ENCODE assay signal across 8 cellular contexts in the genomic region with DNA sequence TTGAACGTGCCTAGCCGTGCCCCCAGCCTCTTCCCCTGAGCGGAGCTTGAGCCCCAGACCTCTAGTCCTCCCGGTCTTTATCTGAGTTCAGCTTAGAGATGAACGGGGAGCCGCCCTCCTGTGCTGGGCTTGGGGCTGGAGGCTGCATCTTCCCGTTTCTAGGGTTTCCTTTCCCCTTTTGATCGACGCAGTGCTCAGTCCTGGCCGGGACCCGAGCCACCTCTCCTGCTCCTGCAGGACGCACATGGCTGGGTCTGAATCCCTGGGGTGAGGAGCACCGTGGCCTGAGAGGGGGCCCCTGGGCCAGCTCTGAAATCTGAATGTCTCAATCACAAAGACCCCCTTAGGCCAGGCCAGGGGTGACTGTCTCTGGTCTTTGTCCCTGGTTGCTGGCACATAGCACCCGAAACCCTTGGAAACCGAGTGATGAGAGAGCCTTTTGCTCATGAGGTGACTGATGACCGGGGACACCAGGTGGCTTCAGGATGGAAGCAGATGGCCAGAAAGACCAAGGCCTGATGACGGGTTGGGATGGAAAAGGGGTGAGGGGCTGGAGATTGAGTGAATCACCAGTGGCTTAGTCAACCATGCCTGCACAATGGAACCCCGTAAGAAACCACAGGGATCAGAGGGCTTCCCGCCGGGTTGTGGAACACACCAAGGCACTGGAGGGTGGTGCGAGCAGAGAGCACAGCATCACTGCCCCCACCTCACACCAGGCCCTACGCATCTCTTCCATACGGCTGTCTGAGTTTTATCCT. TPM values are rescaled to one million over a fixed set of nuclear protein-coding genes. Genes with fewer than 3 reads are reported as not detected.
DNase-seq lines count a peak whose midpoint lies in the region; ATAC-seq and TF ChIP-seq lines count a peak whose summit lies in the region.

No MANE protein-coding gene starts in this region.

- H3K9me3 ChIP-seq in A673 (ENCODE audit: low read depth, low read length, poor library complexity, severe bottlenecking) (no peaks in the 10 kb centered on the region), esophagus (ENCODE audit: control insufficient read depth in 2 of 2, insufficient read depth in 1 of 2, low read depth in 1 of 2, low read length in 1 of 2) (no peaks in the 10 kb centered on the region), muscle layer of duodenum (ENCODE audit: control insufficient read depth in 1 of 2, low read length in 2 of 2) (no peaks in the 10 kb centered on the region)

- no peaks in the 10 kb centered on the region for H3K36me3 ChIP-seq in A673 (ENCODE audit: insufficient read depth, low read length, poor library complexity, severe bottlenecking)
- no peaks in the 10 kb centered on the region for H3K36me3 ChIP-seq in esophagus (ENCODE audit: control insufficient read depth in 2 of 2, insufficient read depth in 2 of 2, low read length in 1 of 2)
- no peaks in the 10 kb centered on the region for H3K36me3 ChIP-seq in muscle layer of duodenum (ENCODE audit: control insufficient read depth in 1 of 2, insufficient read depth in 2 of 2, low read length in 2 of 2)

- POLR2A ChIA-PET in A673 (lab: Charles Lee; ENCODE audit: low non-redundant PET) = interaction anchor here (0.6 kb wide), 1 partner anchor 177 kb away, joined by 3 read pairs; no protein-coding TSS in a partner anchor

- 34 to 37% methylated on average over 23 of the region's 23 CpGs for WGBS in esophagus, 2 donors

- TSS peak; percentile 68 for BruUV-seq in A673 (replicated peaks; lab: Mats Ljungman, UMichigan)

- peak; percentile 27 for DNase-seq in A673 (ENCODE audit: low spot score)
- peak; percentile 20 for DNase-seq in KG1 (lab: John Stamatoyannopoulos, UW)
- no peak for DNase-seq in NCI-H226

- H3K27ac ChIP-seq in A673 (ENCODE audit: low read depth, low read length, poor library complexity, severe bottlenecking) (peak overlapping the region; percentile 80), VCaP (peak overlapping the region; percentile 92), esophagus (ENCODE audit: low read depth in 2 of 2, low read length in 1 of 2) (peak overlapping the region in 1 of 2 donors; percentile 83), muscle layer of duodenum (ENCODE audit: low read length) (peak overlapping the region; percentile 45)

- H3K4me3 ChIP-seq in A673 (ENCODE audit: low read depth, low read length, poor library complexity, severe bottlenecking) (peak overlapping the region; percentile 84), esophagus (ENCODE audit: low read depth in 1 of 2, low read length in 2 of 2) (peak overlapping the region; percentile 76 to 86), muscle layer of duodenum (ENCODE audit: low read depth in 1 of 2, low read length in 2 of 2) (peak overlapping the region; percentile 79 to 80)

- H3K4me1 ChIP-seq in A673 (ENCODE audit: insufficient read depth, low read length, poor library complexity, severe bottlenecking) (peaks cover 10% of the 10 kb centered on the region), esophagus (ENCODE audit: control insufficient read depth in 2 of 2, insufficient read depth in 2 of 2, low read length in 1 of 2) (peaks cover 7 to 21% of the 10 kb centered on the region in 2 donors), muscle layer of duodenum (ENCODE audit: control insufficient read depth in 1 of 2, insufficient read depth in 2 of 2, low read length in 2 of 2) (peaks cover 0 to 12% of the 10 kb centered on the region in 2 donors)

- TF ChIP-seq CTCF in A673 (conservative IDR thresholded peaks at IDR 0.05; ENCODE audit: low read depth, low read length) (no peak), VCaP (conservative IDR thresholded peaks at IDR 0.05) (no peak)

- no peaks in the 10 kb centered on the region for H3K27me3 ChIP-seq in A673 (replicated peaks; ENCODE audit: insufficient read depth, low read depth, low read length, poor library complexity)
- H3K27me3 ChIP-seq in esophagus (ENCODE audit: control insufficient read depth in 1 of 2, insufficient read depth in 2 of 2, low read length in 2 of 2) = no peaks in the 10 kb centered on the region
- no peaks in the 10 kb centered on the region for H3K27me3 ChIP-seq in muscle layer of duodenum (ENCODE audit: low read depth, low read length)

- intact Hi-C loops in A673 (cut with micrococcal nuclease; ENCODE audit: unreplicated experiment) = no loop called here

- CTCF ChIA-PET in A673 (lab: Charles Lee) = interaction anchor here (0.6 to 1.0 kb wide), 12 partner anchors 8 to 70 kb away, joined by 3 to 5 read pairs (median 3); partner anchors contain the start of gene EIF4A3

- peak; percentile 16 for ATAC-seq in GM18907 (IDR thresholded peaks at IDR 0.05; ENCODE audit: unreplicated experiment)
- no peak for ATAC-seq in HG03095 (IDR thresholded peaks at IDR 0.05; ENCODE audit: unreplicated experiment)

RNA-seq across cellular contexts. Expression of gene GAA, which starts 0.7 kb away (rescaled TPM):
- 7.5 and 12.7 TPM in 2 replicates for total RNA-seq in A673 (2021)
- 10 to 100 TPM; 10.1 to 14.3 TPM for polyA plus RNA-seq in esophagus

RNA-seq across cellular contexts. Expression of gene EIF4A3, which starts 44.8 kb away (rescaled TPM):
- 155 and 158 TPM in 2 replicates for total RNA-seq in A673 (2021)
- 100 to 1,000 TPM in 1 of 2 donors, 10 to 100 TPM in 1; 40.5 to 102 TPM for polyA plus RNA-seq in esophagus
